ENCODE assay signal across 8 cellular contexts in the genomic region with DNA sequence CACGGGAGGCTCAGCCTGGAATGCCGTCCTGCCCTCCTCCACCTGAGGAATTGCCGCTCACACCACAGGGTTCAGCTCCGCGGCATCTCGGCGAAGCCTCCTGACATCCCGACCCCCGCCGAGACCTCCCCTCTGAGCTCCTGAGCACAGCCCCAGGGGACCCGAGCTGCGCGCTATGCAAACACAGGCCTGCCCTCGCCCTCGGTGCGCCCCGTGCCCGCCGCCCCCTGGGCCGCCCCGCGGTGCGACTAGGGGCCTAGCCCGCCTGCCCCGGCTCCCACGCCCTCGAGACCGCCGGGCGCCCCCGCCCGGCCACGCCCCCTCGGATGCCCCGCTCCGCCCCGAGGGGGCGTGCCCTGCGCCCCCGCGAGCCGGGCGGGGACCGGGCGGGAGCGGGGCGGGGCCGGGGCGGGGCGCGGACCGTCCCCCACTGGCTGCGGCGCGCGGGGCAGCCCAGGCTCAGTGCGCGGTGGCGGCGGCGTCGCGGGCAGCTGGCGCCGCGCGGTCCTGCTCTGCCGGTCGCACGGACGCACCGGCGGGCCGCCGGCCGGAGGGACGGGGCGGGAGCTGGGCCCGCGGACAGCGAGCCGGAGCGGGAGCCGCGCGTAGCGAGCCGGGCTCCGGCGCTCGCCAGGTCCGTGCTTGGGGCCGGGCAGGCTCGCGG. TPM values are rescaled to one million over a fixed set of nuclear protein-coding genes. Genes with fewer than 3 reads are reported as not detected.
A peak's percentile ranks its signal among the peaks of the same experiment; 100 is the strongest.
DNase-seq lines count a peak whose midpoint lies in the region; ATAC-seq and TF ChIP-seq lines count a peak whose summit lies in the region.

A gene (plus strand): TSS at position 462 of the 664 bp plus-strand sequence. CDS start 642 bp downstream, outside the sequence.

- peaks cover 0 to 17% of the 10 kb centered on the region in 2 experiments; a peak in 1 of 3 replicates for H3K36me3 ChIP-seq in HEK293 (ENCODE audit: control insufficient read depth in 2 of 2, insufficient read depth in 1 of 2, low read length in 2 of 2)
- no peaks in the 10 kb centered on the region for H3K36me3 ChIP-seq in adipocyte (ENCODE audit: control insufficient read depth, insufficient read depth, low read length, severe bottlenecking)
- no peaks in the 10 kb centered on the region for H3K36me3 ChIP-seq in iPS-18a (ENCODE audit: control insufficient read depth, low read depth, low read length)
- H3K36me3 ChIP-seq in smooth muscle cell (ENCODE audit: low read depth), result no peaks in the 10 kb centered on the region

- H3K9ac ChIP-seq in adipocyte (ENCODE audit: low read length) (no peak within 1 kb of the TSS), iPS-18a (ENCODE audit: low read length) (no peak within 1 kb of the TSS), smooth muscle cell (ENCODE audit: low read depth) (no peak within 1 kb of the TSS)

- H3F3A ChIP-seq in smooth muscle cell (ENCODE audit: low read depth), result no peaks in the 10 kb centered on the region

- H3K79me2 ChIP-seq in smooth muscle cell (ENCODE audit: low read depth), result no peaks in the 10 kb centered on the region

- peak within 1 kb of the TSS; percentile 95 for H3K4me2 ChIP-seq in smooth muscle cell

- ATAC-seq in HG02610 (IDR thresholded peaks at IDR 0.05; ENCODE audit: unreplicated experiment), result no peak

- no peaks in the 10 kb centered on the region for H3K9me3 ChIP-seq in HEK293 (ENCODE audit: control insufficient read depth, insufficient read depth, low read depth, low read length)
- H3K9me3 ChIP-seq in adipocyte (ENCODE audit: control insufficient read depth, low read length), result no peaks in the 10 kb centered on the region
- H3K9me3 ChIP-seq in iPS-18a (ENCODE audit: control insufficient read depth, low read depth, low read length), result no peaks in the 10 kb centered on the region
- no peaks in the 10 kb centered on the region for H3K9me3 ChIP-seq in smooth muscle cell (replicated peaks; ENCODE audit: low read depth)

- CTCF ChIA-PET in HEK293 (lab: Yijun Ruan, JAX) (interaction anchor here (0.6 to 0.7 kb wide), 2 partner anchors 13 to 941 kb away, joined by 3 read pairs; no protein-coding TSS in a partner anchor), RWPE1 (lab: Yijun Ruan, JAX) (interaction anchor here (2.0 kb wide), 1 partner anchor 17 kb away, joined by 7 read pairs; no protein-coding TSS in a partner anchor)

- peak within 1 kb of the TSS; percentile 63 for H3K4me3 ChIP-seq in HEK293 (ENCODE audit: low read depth, low read length)
- no peak within 1 kb of the TSS for H3K4me3 ChIP-seq in adipocyte (ENCODE audit: low read length)
- H3K4me3 ChIP-seq in iPS-18a (ENCODE audit: low read length), result peak within 1 kb of the TSS; percentile 69
- H3K4me3 ChIP-seq in smooth muscle cell, result peak within 1 kb of the TSS; percentile 61

- H3K27ac ChIP-seq in HEK293 (ENCODE audit: extremely low read depth, low read depth, low read length) (peak within 1 kb of the TSS; percentile 69; the same call in 1 of the 2 replicates), RWPE1 (peak within 1 kb of the TSS; percentile 91), iPS-18a (ENCODE audit: low read length) (no peak within 1 kb of the TSS), smooth muscle cell (ENCODE audit: low read depth) (no peak within 1 kb of the TSS)

- peaks cover 27% of the 10 kb centered on the region for H4K20me1 ChIP-seq in smooth muscle cell (ENCODE audit: low read depth)

- 3% methylated on average over 28 of the region's 95 CpGs for WGBS in smooth muscle cell (ENCODE audit: low lambda C conversion rate)

- H3K4me1 ChIP-seq in HEK293 (ENCODE audit: control insufficient read depth, insufficient read depth, low read length), result no peaks in the 10 kb centered on the region
- no peaks in the 10 kb centered on the region for H3K4me1 ChIP-seq in adipocyte (ENCODE audit: control insufficient read depth, insufficient read depth, low read length)
- no peaks in the 10 kb centered on the region for H3K4me1 ChIP-seq in iPS-18a (ENCODE audit: control insufficient read depth, low read depth, low read length)
- peaks cover 15% of the 10 kb centered on the region for H3K4me1 ChIP-seq in smooth muscle cell (ENCODE audit: low read depth)

- POLR2A ChIA-PET in HEK293 (lab: Yijun Ruan, JAX) (interaction anchor here (0.5 to 4.6 kb wide), 6 partner anchors 9 to 46 kb away, joined by 3 to 25 read pairs (median 5); no protein-coding TSS in a partner anchor), RWPE1 (lab: Yijun Ruan, JAX; ENCODE audit: low non-redundant PET) (interaction anchor here (1.0 kb wide), 1 partner anchor 12 kb away, joined by 3 read pairs; no protein-coding TSS in a partner anchor)

- H3K27me3 ChIP-seq in adipocyte (replicated peaks; ENCODE audit: control insufficient read depth, insufficient read depth, low read length), result peaks cover 23% of the 10 kb centered on the region
- H3K27me3 ChIP-seq in iPS-18a (ENCODE audit: control insufficient read depth, insufficient read depth, low read length), result peaks cover 49% of the 10 kb centered on the region
- peaks cover 7% of the 10 kb centered on the region for H3K27me3 ChIP-seq in smooth muscle cell (ENCODE audit: low read depth)

- DNase-seq in DMS53 (lab: John Stamatoyannopoulos, UW), result peak; percentile 87
- peak; percentile 81 for DNase-seq in RWPE1 (ENCODE audit: low spot score)
- DNase-seq in adipocyte (ENCODE audit: low read depth), result peak; percentile 74
- DNase-seq in smooth muscle cell (lab: John Stamatoyannopoulos, UW; ENCODE audit: unreplicated experiment), result no peak
- DNase-seq in NCI-H2029 treated with DMSO at 0.1 percent for 48 hours (lab: John Stamatoyannopoulos, UW), result no peak

- no peak for TF ChIP-seq CTCF in HEK293 (tag by site-specific recombination; IDR thresholded peaks at IDR 0.05)
- no peak for TF ChIP-seq CTCF in RWPE1 (conservative IDR thresholded peaks at IDR 0.05; ENCODE audit: low read depth)
- no peak for TF ChIP-seq CTCF in smooth muscle cell (IDR thresholded peaks at IDR 0.05; ENCODE audit: borderline replicate concordance, insufficient read depth, poor library complexity, severe bottlenecking)

- peak within 1 kb of the TSS; percentile 45 for H2AFZ ChIP-seq in smooth muscle cell (ENCODE audit: low read depth)

TF ChIP-seq in HEK293, 187 proteins besides CTCF, POLR2A, EP300 and RAD21 (continues in another document):
- TF ChIP-seq, protein P1, sequence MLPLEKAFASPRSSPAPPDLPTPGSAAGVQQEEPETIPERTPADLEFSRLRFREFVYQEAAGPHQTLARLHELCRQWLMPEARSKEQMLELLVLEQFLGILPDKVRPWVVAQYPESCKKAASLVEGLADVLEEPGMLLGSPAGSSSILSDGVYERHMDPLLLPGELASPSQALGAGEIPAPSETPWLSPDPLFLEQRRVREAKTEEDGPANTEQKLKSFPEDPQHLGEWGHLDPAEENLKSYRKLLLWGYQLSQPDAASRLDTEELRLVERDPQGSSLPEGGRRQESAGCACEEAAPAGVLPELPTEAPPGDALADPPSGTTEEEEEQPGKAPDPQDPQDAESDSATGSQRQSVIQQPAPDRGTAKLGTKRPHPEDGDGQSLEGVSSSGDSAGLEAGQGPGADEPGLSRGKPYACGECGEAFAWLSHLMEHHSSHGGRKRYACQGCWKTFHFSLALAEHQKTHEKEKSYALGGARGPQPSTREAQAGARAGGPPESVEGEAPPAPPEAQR (tag by site-specific recombination; IDR thresholded peaks at IDR 0.05), result no peak
- TF ChIP-seq ZNF335 (tag by site-specific recombination; conservative IDR thresholded peaks at IDR 0.05), result no peak
- TF ChIP-seq TRIM28 (IDR thresholded peaks at IDR 0.05; ENCODE audit: borderline replicate concordance, low read length), result no peak
- no peak for TF ChIP-seq ZNF16 (tag by site-specific recombination; IDR thresholded peaks at IDR 0.05; ENCODE audit: low read depth)
- TF ChIP-seq ZNF623 (tag by site-specific recombination; IDR thresholded peaks at IDR 0.05), result no peak
- no peak for TF ChIP-seq ZNF23 (tag by site-specific recombination; IDR thresholded peaks at IDR 0.05; ENCODE audit: borderline replicate concordance)
- no peak for TF ChIP-seq ZNF184 (tag by site-specific recombination; IDR thresholded peaks at IDR 0.05)
- no peak for TF ChIP-seq ZNF302 (tag by site-specific recombination; IDR thresholded peaks at IDR 0.05; ENCODE audit: low read depth)
- no peak for TF ChIP-seq ZNF133 (tag by site-specific recombination; IDR thresholded peaks at IDR 0.05)
- TF ChIP-seq GLIS1 (tag by site-specific recombination; IDR thresholded peaks at IDR 0.05), result peak; percentile 97
- TF ChIP-seq WT1 (tag by site-specific recombination; IDR thresholded peaks at IDR 0.05), result no peak
- TF ChIP-seq OVOL3 (tag by site-specific recombination; IDR thresholded peaks at IDR 0.05), result no peak
- no peak; the same call in 1 of the 2 replicates for TF ChIP-seq KLF8 (tag by site-specific recombination; IDR thresholded peaks at IDR 0.05)
- TF ChIP-seq GLIS2 (tag by site-specific recombination; IDR thresholded peaks at IDR 0.05), result peak; percentile 84
- TF ChIP-seq, protein P2, sequence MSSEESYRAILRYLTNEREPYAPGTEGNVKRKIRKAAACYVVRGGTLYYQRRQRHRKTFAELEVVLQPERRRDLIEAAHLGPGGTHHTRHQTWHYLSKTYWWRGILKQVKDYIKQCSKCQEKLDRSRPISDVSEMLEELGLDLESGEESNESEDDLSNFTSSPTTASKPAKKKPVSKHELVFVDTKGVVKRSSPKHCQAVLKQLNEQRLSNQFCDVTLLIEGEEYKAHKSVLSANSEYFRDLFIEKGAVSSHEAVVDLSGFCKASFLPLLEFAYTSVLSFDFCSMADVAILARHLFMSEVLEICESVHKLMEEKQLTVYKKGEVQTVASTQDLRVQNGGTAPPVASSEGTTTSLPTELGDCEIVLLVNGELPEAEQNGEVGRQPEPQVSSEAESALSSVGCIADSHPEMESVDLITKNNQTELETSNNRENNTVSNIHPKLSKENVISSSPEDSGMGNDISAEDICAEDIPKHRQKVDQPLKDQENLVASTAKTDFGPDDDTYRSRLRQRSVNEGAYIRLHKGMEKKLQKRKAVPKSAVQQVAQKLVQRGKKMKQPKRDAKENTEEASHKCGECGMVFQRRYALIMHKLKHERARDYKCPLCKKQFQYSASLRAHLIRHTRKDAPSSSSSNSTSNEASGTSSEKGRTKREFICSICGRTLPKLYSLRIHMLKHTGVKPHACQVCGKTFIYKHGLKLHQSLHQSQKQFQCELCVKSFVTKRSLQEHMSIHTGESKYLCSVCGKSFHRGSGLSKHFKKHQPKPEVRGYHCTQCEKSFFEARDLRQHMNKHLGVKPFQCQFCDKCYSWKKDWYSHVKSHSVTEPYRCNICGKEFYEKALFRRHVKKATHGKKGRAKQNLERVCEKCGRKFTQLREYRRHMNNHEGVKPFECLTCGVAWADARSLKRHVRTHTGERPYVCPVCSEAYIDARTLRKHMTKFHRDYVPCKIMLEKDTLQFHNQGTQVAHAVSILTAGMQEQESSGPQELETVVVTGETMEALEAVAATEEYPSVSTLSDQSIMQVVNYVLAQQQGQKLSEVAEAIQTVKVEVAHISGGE (tag by site-specific recombination; conservative IDR thresholded peaks at IDR 0.05; ENCODE audit: low read depth), result no peak
- TF ChIP-seq ZNF48 (tag by site-specific recombination; IDR thresholded peaks at IDR 0.05), result no peak
- no peak for TF ChIP-seq ZNF747 (tag by site-specific recombination; IDR thresholded peaks at IDR 0.05)

RNA-seq across cellular contexts. Expression of the gene that starts here (rescaled TPM):
- total RNA-seq in smooth muscle cell, result 6.4 and 6.6 TPM in 2 replicates
- polyA plus RNA-seq in smooth muscle cell, result 13.6 and 15.1 TPM in 2 replicates

Comparison
In these comparisons a context has a peak if more than half of its experiments do, and no peak if none do; other contexts are left out.
1. DNase-seq: peak in DMS53 (single experiment), RWPE1 (single experiment) and adipocyte (single experiment); none in smooth muscle cell (single experiment) and NCI-H2029 treated with DMSO at 0.1 percent for 48 hours (single experiment).
2. H3K27ac ChIP-seq: peak in HEK293 (single experiment) and RWPE1 (single experiment); none in iPS-18a (single experiment) and smooth muscle cell (single experiment).